3 cellular contexts compared by ENCODE assay signal in genomic region chr11:46371262-46371661, GRCh38. TPM values are rescaled to one million over a fixed set of nuclear protein-coding genes. Genes with fewer than 3 reads are reported as not detected.
"Had no signal": no experiment of that assay in that cellular context is flagged by ENCODE, and none has a peak within 500 bp of the region (broad histone marks: within the 10 kb centered on the region; RNA-seq: fewer than 3 reads in every experiment).

No MANE protein-coding gene starts in this region.

RNA-seq across cellular contexts. Expression of gene CHRM4, which starts 20.3 kb away (rescaled TPM):
- total RNA-seq: GM23248, HFFc6 had no signal
- polyA plus RNA-seq: GM23248, GM23338 had no signal
